44 cellular contexts compared by ENCODE assay signal in genomic region chr17:41145261-41145660, GRCh38. TPM values are rescaled to one million over a fixed set of nuclear protein-coding genes. Genes with fewer than 3 reads are reported as not detected.
"Had no signal": no experiment of that assay in that cellular context is flagged by ENCODE, and none has a peak within 500 bp of the region (broad histone marks: within the 10 kb centered on the region; RNA-seq: fewer than 3 reads in every experiment).

No MANE protein-coding gene starts in this region.

- FAIRE-seq: astrocyte, bronchial epithelial cell had no signal

- ATAC-seq: activated naive CD4-positive, alpha-beta T cell treated with anti-CD3 and anti-CD28 coated beads, Interleukin-2, amount 50 U/mL, for 72 hours; activated naive CD8-positive, alpha-beta T cell treated with anti-CD3 and anti-CD28 coated beads, Interleukin-2, amount 50 U/mL, for 24 hours; activated T-cell treated with anti-CD3 and anti-CD28 coated beads, Interleukin-2, amount 50 U/mL, for 4 hours; activated T-cell treated with anti-CD3 and anti-CD28 coated beads, Interleukin-2, amount 50 U/mL, for 72 hours; activated T-helper 17 cell treated with anti-CD3 and anti-CD28 coated beads, Interleukin-2, amount 50 U/mL, for 72 hours; body of pancreas had no signal

- H3K27ac Mint-ChIP-seq: activated naive CD4-positive, alpha-beta T cell treated with anti-CD3 and anti-CD28 coated beads for 36 hours; activated naive CD4-positive, alpha-beta T cell treated with anti-CD3 and anti-CD28 coated beads, Interleukin-2, amount 10 ng/mL, durations not matched to agents 7 days and 5 days; activated naive CD4-positive, alpha-beta T cell treated with anti-CD3 and anti-CD28 coated beads, Interleukin-2, amount 50 U/mL, for 24 hours; activated naive CD4-positive, alpha-beta T cell treated with anti-CD3 and anti-CD28 coated beads, Interleukin-2, amount 50 U/mL, for 72 hours; activated naive CD8-positive, alpha-beta T cell; activated naive CD8-positive, alpha-beta T cell treated with anti-CD3 and anti-CD28 coated beads for 36 hours; activated naive CD8-positive, alpha-beta T cell treated with anti-CD3 and anti-CD28 coated beads, Interleukin-2, amount 10 ng/mL, durations not matched to agents 7 days and 5 days; activated naive CD8-positive, alpha-beta T cell treated with anti-CD3 and anti-CD28 coated beads, Interleukin-2, amount 50 U/mL, for 24 hours; activated T-cell treated with anti-CD3 and anti-CD28 coated beads, Interleukin-2, amount 50 U/mL, for 24 hours; activated T-cell treated with anti-CD3 and anti-CD28 coated beads, Interleukin-2, amount 50 U/mL, for 72 hours; activated T-helper 1 cell treated with anti-CD3 and anti-CD28 coated beads, Interleukin-12 subunit alpha, Interleukin-12 subunit beta, Interleukin-2, Interleukin-4 antibody, amounts not matched to agents 30 ng/mL and 10 ng/mL and 1 ng/mL, durations not matched to agents 14 hours and 24 hours and 36 hours; activated T-helper 17 cell treated with anti-CD3 and anti-CD28 coated beads, Interleukin-2, amount 50 U/mL, for 72 hours; activated T-helper 2 cell treated with anti-CD3 and anti-CD28 coated beads, Interferon-gamma antibody, Interleukin-2, Interleukin-4, amounts not matched to agents 10 μg/mL and 5 μg/mL and 100 μg/mL, durations not matched to agents 14 hours and 24 hours and 36 hours; brain had no signal

- H3K36me3 ChIP-seq: adrenal gland, ascending aorta, brain microvascular endothelial cell, breast epithelium, cardiac muscle cell had no signal

- H3K27me3 Mint-ChIP-seq: activated naive CD4-positive, alpha-beta T cell treated with anti-CD3 and anti-CD28 coated beads, Interleukin-2, amount 10 ng/mL, durations not matched to agents 7 days and 5 days; activated naive CD4-positive, alpha-beta T cell treated with anti-CD3 and anti-CD28 coated beads, Interleukin-2, amount 50 U/mL, for 24 hours; activated naive CD8-positive, alpha-beta T cell; activated naive CD8-positive, alpha-beta T cell treated with anti-CD3 and anti-CD28 coated beads for 36 hours; activated naive CD8-positive, alpha-beta T cell treated with anti-CD3 and anti-CD28 coated beads, Interleukin-2, amount 50 U/mL, for 24 hours; activated T-helper 17 cell treated with anti-CD3 and anti-CD28 coated beads, Interleukin-2, amount 50 U/mL, for 72 hours had no signal

- H3K27me3 ChIP-seq: ascending aorta, body of pancreas, brain microvascular endothelial cell, breast epithelium had no signal

- H3K27ac ChIP-seq: adrenal gland, ascending aorta, body of pancreas, brain microvascular endothelial cell, breast epithelium, cardiac muscle cell had no signal

- H3K4me1 Mint-ChIP-seq: activated naive CD4-positive, alpha-beta T cell treated with anti-CD3 and anti-CD28 coated beads, Interleukin-2, amount 10 ng/mL, durations not matched to agents 7 days and 5 days; activated naive CD4-positive, alpha-beta T cell treated with anti-CD3 and anti-CD28 coated beads, Interleukin-2, amount 50 U/mL, for 24 hours; activated naive CD8-positive, alpha-beta T cell treated with anti-CD3 and anti-CD28 coated beads for 36 hours; activated naive CD8-positive, alpha-beta T cell treated with anti-CD3 and anti-CD28 coated beads, Interleukin-2, amount 10 ng/mL, durations not matched to agents 7 days and 5 days; activated T-helper 17 cell treated with anti-CD3 and anti-CD28 coated beads, Interleukin-2, amount 50 U/mL, for 72 hours; brain; central memory CD8-positive, alpha-beta T cell had no signal

- H3K4me3 Mint-ChIP-seq: activated naive CD4-positive, alpha-beta T cell treated with anti-CD3 and anti-CD28 coated beads for 36 hours; activated naive CD4-positive, alpha-beta T cell treated with anti-CD3 and anti-CD28 coated beads, Interleukin-2, amount 10 ng/mL, durations not matched to agents 7 days and 5 days; activated naive CD4-positive, alpha-beta T cell treated with anti-CD3 and anti-CD28 coated beads, Interleukin-2, amount 50 U/mL, for 24 hours; activated naive CD8-positive, alpha-beta T cell; activated naive CD8-positive, alpha-beta T cell treated with anti-CD3 and anti-CD28 coated beads for 36 hours; activated naive CD8-positive, alpha-beta T cell treated with anti-CD3 and anti-CD28 coated beads, Interleukin-2, amount 10 ng/mL, durations not matched to agents 7 days and 5 days; activated naive CD8-positive, alpha-beta T cell treated with anti-CD3 and anti-CD28 coated beads, Interleukin-2, amount 50 U/mL, for 24 hours; activated T-cell treated with anti-CD3 and anti-CD28 coated beads, Interleukin-2, amount 50 U/mL, for 24 hours; activated T-cell treated with anti-CD3 and anti-CD28 coated beads, Interleukin-2, amount 50 U/mL, for 4 hours; activated T-cell treated with anti-CD3 and anti-CD28 coated beads, Interleukin-2, amount 50 U/mL, for 72 hours; activated T-helper 1 cell treated with anti-CD3 and anti-CD28 coated beads, Interleukin-12 subunit alpha, Interleukin-12 subunit beta, Interleukin-2, Interleukin-4 antibody, amounts not matched to agents 30 ng/mL and 10 ng/mL and 1 ng/mL, durations not matched to agents 14 hours and 24 hours and 36 hours; activated T-helper 17 cell treated with anti-CD3 and anti-CD28 coated beads, Interleukin-2, amount 50 U/mL, for 72 hours; brain; central memory CD8-positive, alpha-beta T cell had no signal

- H3K4me1 ChIP-seq: adrenal gland, ascending aorta, body of pancreas, breast epithelium had no signal

- DNase-seq: activated effector memory CD4-positive, alpha-beta T cell treated with anti-CD3 and anti-CD28 coated beads, Interleukin-2, amount 50 U/mL, for 16 hours; activated effector memory CD4-positive, alpha-beta T cell treated with Interleukin-2 at 50 U/mL for 16 hours; activated gamma-delta T cell; activated gamma-delta T cell treated with Interleukin-2 at 50 U/mL for 16 hours; activated naive CD4-positive, alpha-beta T cell; activated naive CD4-positive, alpha-beta T cell treated with anti-CD3 and anti-CD28 coated beads for 36 hours; activated naive CD4-positive, alpha-beta T cell treated with anti-CD3 and anti-CD28 coated beads, Interleukin-2, amount 10 ng/mL, durations not matched to agents 7 days and 5 days; activated naive CD4-positive, alpha-beta T cell treated with anti-CD3 and anti-CD28 coated beads, Interleukin-2, amount 50 U/mL, for 16 hours; activated naive CD4-positive, alpha-beta T cell treated with Interleukin-2 at 50 U/mL for 16 hours; activated naive CD8-positive, alpha-beta T cell treated with anti-CD3 and anti-CD28 coated beads for 36 hours; activated naive CD8-positive, alpha-beta T cell treated with anti-CD3 and anti-CD28 coated beads, Interleukin-2, amount 10 ng/mL, durations not matched to agents 7 days and 5 days; activated naive CD8-positive, alpha-beta T cell treated with anti-CD3 and anti-CD28 coated beads, Interleukin-2, amount 50 U/mL, for 24 hours; activated T-cell treated with anti-CD3 and anti-CD28 coated beads, Interleukin-2, amount 50 U/mL, for 1 hour; activated T-cell treated with anti-CD3 and anti-CD28 coated beads, Interleukin-2, amount 50 U/mL, for 24 hours; activated T-cell treated with anti-CD3 and anti-CD28 coated beads, Interleukin-2, amount 50 U/mL, for 4 hours; activated T-cell treated with anti-CD3 and anti-CD28 coated beads, Interleukin-2, amount 50 U/mL, for 48 hours; activated T-cell treated with anti-CD3 and anti-CD28 coated beads, Interleukin-2, amount 50 U/mL, for 72 hours; adrenal gland; amniotic stem cell; amygdala; anterior cingulate cortex; aorta; body of pancreas; brain microvascular endothelial cell; caudate nucleus; central memory CD4-positive, alpha-beta T cell; cerebellar nuclear complex had no signal

- H3K9me3 ChIP-seq: body of pancreas had no signal

- H3K4me3 ChIP-seq: adrenal gland, ascending aorta, body of pancreas, breast epithelium, cardiac muscle cell had no signal

- H3K36me3 Mint-ChIP-seq: activated naive CD4-positive, alpha-beta T cell treated with anti-CD3 and anti-CD28 coated beads, Interleukin-2, amount 10 ng/mL, durations not matched to agents 7 days and 5 days; brain had no signal

RNA-seq across cellular contexts. Expression of gene KRTAP4-5, which starts 4.4 kb away (rescaled TPM):
- total RNA-seq: activated naive CD4-positive, alpha-beta T cell treated with anti-CD3 and anti-CD28 coated beads for 36 hours; activated naive CD4-positive, alpha-beta T cell treated with anti-CD3 and anti-CD28 coated beads, Interleukin-2, amount 50 U/mL, for 72 hours; activated naive CD8-positive, alpha-beta T cell treated with anti-CD3 and anti-CD28 coated beads for 36 hours; activated naive CD8-positive, alpha-beta T cell treated with anti-CD3 and anti-CD28 coated beads, Interleukin-2, amount 10 ng/mL, durations not matched to agents 7 days and 5 days; activated T-cell treated with anti-CD3 and anti-CD28 coated beads, Interleukin-2, amount 50 U/mL, for 4 hours; activated T-cell treated with anti-CD3 and anti-CD28 coated beads, Interleukin-2, amount 50 U/mL, for 72 hours; activated T-helper 1 cell treated with anti-CD3 and anti-CD28 coated beads, Interleukin-12 subunit alpha, Interleukin-12 subunit beta, Interleukin-2, Interleukin-4 antibody, amounts not matched to agents 30 ng/mL and 10 ng/mL and 1 ng/mL, durations not matched to agents 14 hours and 24 hours and 36 hours; activated T-helper 17 cell treated with anti-CD3 and anti-CD28 coated beads, Interleukin-2, amount 50 U/mL, for 72 hours; activated T-helper 2 cell treated with anti-CD3 and anti-CD28 coated beads, Interferon-gamma antibody, Interleukin-2, Interleukin-4, amounts not matched to agents 10 μg/mL and 5 μg/mL and 100 μg/mL, durations not matched to agents 14 hours and 24 hours and 36 hours; adrenal gland; aorta; ascending aorta; astrocyte; body of pancreas; breast epithelium; bronchial epithelial cell; cardiac muscle cell; cardiac septum; cerebellum; chondrocyte had no signal
- polyA plus RNA-seq: adipose tissue, adrenal gland, aorta, cardiac muscle cell had no signal

RNA-seq across cellular contexts. Expression of gene KRTAP4-6, which starts 4.9 kb away (rescaled TPM):
- total RNA-seq: activated naive CD4-positive, alpha-beta T cell treated with anti-CD3 and anti-CD28 coated beads for 36 hours; activated naive CD4-positive, alpha-beta T cell treated with anti-CD3 and anti-CD28 coated beads, Interleukin-2, amount 50 U/mL, for 72 hours; activated naive CD8-positive, alpha-beta T cell treated with anti-CD3 and anti-CD28 coated beads for 36 hours; activated naive CD8-positive, alpha-beta T cell treated with anti-CD3 and anti-CD28 coated beads, Interleukin-2, amount 10 ng/mL, durations not matched to agents 7 days and 5 days; activated T-cell treated with anti-CD3 and anti-CD28 coated beads, Interleukin-2, amount 50 U/mL, for 4 hours; activated T-cell treated with anti-CD3 and anti-CD28 coated beads, Interleukin-2, amount 50 U/mL, for 72 hours; activated T-helper 1 cell treated with anti-CD3 and anti-CD28 coated beads, Interleukin-12 subunit alpha, Interleukin-12 subunit beta, Interleukin-2, Interleukin-4 antibody, amounts not matched to agents 30 ng/mL and 10 ng/mL and 1 ng/mL, durations not matched to agents 14 hours and 24 hours and 36 hours; activated T-helper 17 cell treated with anti-CD3 and anti-CD28 coated beads, Interleukin-2, amount 50 U/mL, for 72 hours; activated T-helper 2 cell treated with anti-CD3 and anti-CD28 coated beads, Interferon-gamma antibody, Interleukin-2, Interleukin-4, amounts not matched to agents 10 μg/mL and 5 μg/mL and 100 μg/mL, durations not matched to agents 14 hours and 24 hours and 36 hours; adrenal gland; aorta; ascending aorta; astrocyte; body of pancreas; breast epithelium; bronchial epithelial cell; cardiac muscle cell; cardiac septum; cerebellum; chondrocyte had no signal
- polyA plus RNA-seq: adipose tissue, adrenal gland, aorta, cardiac muscle cell had no signal

RNA-seq across cellular contexts. Expression of gene KRTAP4-4, which starts 15.3 kb away (rescaled TPM):
- total RNA-seq: activated naive CD4-positive, alpha-beta T cell treated with anti-CD3 and anti-CD28 coated beads for 36 hours; activated naive CD4-positive, alpha-beta T cell treated with anti-CD3 and anti-CD28 coated beads, Interleukin-2, amount 50 U/mL, for 72 hours; activated naive CD8-positive, alpha-beta T cell treated with anti-CD3 and anti-CD28 coated beads for 36 hours; activated naive CD8-positive, alpha-beta T cell treated with anti-CD3 and anti-CD28 coated beads, Interleukin-2, amount 10 ng/mL, durations not matched to agents 7 days and 5 days; activated T-cell treated with anti-CD3 and anti-CD28 coated beads, Interleukin-2, amount 50 U/mL, for 4 hours; activated T-cell treated with anti-CD3 and anti-CD28 coated beads, Interleukin-2, amount 50 U/mL, for 72 hours; activated T-helper 1 cell treated with anti-CD3 and anti-CD28 coated beads, Interleukin-12 subunit alpha, Interleukin-12 subunit beta, Interleukin-2, Interleukin-4 antibody, amounts not matched to agents 30 ng/mL and 10 ng/mL and 1 ng/mL, durations not matched to agents 14 hours and 24 hours and 36 hours; activated T-helper 17 cell treated with anti-CD3 and anti-CD28 coated beads, Interleukin-2, amount 50 U/mL, for 72 hours; activated T-helper 2 cell treated with anti-CD3 and anti-CD28 coated beads, Interferon-gamma antibody, Interleukin-2, Interleukin-4, amounts not matched to agents 10 μg/mL and 5 μg/mL and 100 μg/mL, durations not matched to agents 14 hours and 24 hours and 36 hours; adrenal gland; aorta; ascending aorta; astrocyte; body of pancreas; breast epithelium; bronchial epithelial cell; cardiac muscle cell; cardiac septum; cerebellum; chondrocyte had no signal
- polyA plus RNA-seq: adipose tissue, adrenal gland, aorta, cardiac muscle cell had no signal

RNA-seq across cellular contexts. Expression of gene KRTAP4-12, which starts 21.3 kb away (rescaled TPM):
- total RNA-seq: activated naive CD4-positive, alpha-beta T cell treated with anti-CD3 and anti-CD28 coated beads for 36 hours; activated naive CD4-positive, alpha-beta T cell treated with anti-CD3 and anti-CD28 coated beads, Interleukin-2, amount 50 U/mL, for 72 hours; activated naive CD8-positive, alpha-beta T cell treated with anti-CD3 and anti-CD28 coated beads for 36 hours; activated naive CD8-positive, alpha-beta T cell treated with anti-CD3 and anti-CD28 coated beads, Interleukin-2, amount 10 ng/mL, durations not matched to agents 7 days and 5 days; activated T-cell treated with anti-CD3 and anti-CD28 coated beads, Interleukin-2, amount 50 U/mL, for 4 hours; activated T-cell treated with anti-CD3 and anti-CD28 coated beads, Interleukin-2, amount 50 U/mL, for 72 hours; activated T-helper 1 cell treated with anti-CD3 and anti-CD28 coated beads, Interleukin-12 subunit alpha, Interleukin-12 subunit beta, Interleukin-2, Interleukin-4 antibody, amounts not matched to agents 30 ng/mL and 10 ng/mL and 1 ng/mL, durations not matched to agents 14 hours and 24 hours and 36 hours; activated T-helper 17 cell treated with anti-CD3 and anti-CD28 coated beads, Interleukin-2, amount 50 U/mL, for 72 hours; activated T-helper 2 cell treated with anti-CD3 and anti-CD28 coated beads, Interferon-gamma antibody, Interleukin-2, Interleukin-4, amounts not matched to agents 10 μg/mL and 5 μg/mL and 100 μg/mL, durations not matched to agents 14 hours and 24 hours and 36 hours; adrenal gland; aorta; ascending aorta; astrocyte; body of pancreas; breast epithelium; bronchial epithelial cell; cardiac muscle cell; cardiac septum; cerebellum; chondrocyte had no signal
- polyA plus RNA-seq: adipose tissue, adrenal gland, aorta, cardiac muscle cell had no signal

RNA-seq across cellular contexts. Expression of gene KRTAP4-3, which starts 22.8 kb away (rescaled TPM):
- total RNA-seq: activated naive CD4-positive, alpha-beta T cell treated with anti-CD3 and anti-CD28 coated beads for 36 hours; activated naive CD4-positive, alpha-beta T cell treated with anti-CD3 and anti-CD28 coated beads, Interleukin-2, amount 50 U/mL, for 72 hours; activated naive CD8-positive, alpha-beta T cell treated with anti-CD3 and anti-CD28 coated beads for 36 hours; activated naive CD8-positive, alpha-beta T cell treated with anti-CD3 and anti-CD28 coated beads, Interleukin-2, amount 10 ng/mL, durations not matched to agents 7 days and 5 days; activated T-cell treated with anti-CD3 and anti-CD28 coated beads, Interleukin-2, amount 50 U/mL, for 4 hours; activated T-cell treated with anti-CD3 and anti-CD28 coated beads, Interleukin-2, amount 50 U/mL, for 72 hours; activated T-helper 1 cell treated with anti-CD3 and anti-CD28 coated beads, Interleukin-12 subunit alpha, Interleukin-12 subunit beta, Interleukin-2, Interleukin-4 antibody, amounts not matched to agents 30 ng/mL and 10 ng/mL and 1 ng/mL, durations not matched to agents 14 hours and 24 hours and 36 hours; activated T-helper 17 cell treated with anti-CD3 and anti-CD28 coated beads, Interleukin-2, amount 50 U/mL, for 72 hours; activated T-helper 2 cell treated with anti-CD3 and anti-CD28 coated beads, Interferon-gamma antibody, Interleukin-2, Interleukin-4, amounts not matched to agents 10 μg/mL and 5 μg/mL and 100 μg/mL, durations not matched to agents 14 hours and 24 hours and 36 hours; adrenal gland; aorta; ascending aorta; astrocyte; body of pancreas; breast epithelium; bronchial epithelial cell; cardiac muscle cell; cardiac septum; cerebellum; chondrocyte had no signal
- polyA plus RNA-seq: adipose tissue, adrenal gland, aorta, cardiac muscle cell had no signal
